ENCODE assay signal across 1 cellular context in genomic region chr7:1668486-1668931, GRCh38.
TF ChIP-seq lines count a peak whose summit lies in the region.

No MANE protein-coding gene starts in this region.

TF ChIP-seq in SK-N-SH, 30 proteins besides CTCF, POLR2A, EP300 and RAD21 (continued from another document):
- TF ChIP-seq FOSL2 (IDR thresholded peaks at IDR 0.05; ENCODE audit: borderline replicate concordance, low read depth) (no peak), SIN3A (IDR thresholded peaks at IDR 0.05; ENCODE audit: borderline replicate concordance, low read depth, low read length) (no peak)
